ENCODE assay signal across 1 cellular context in the genomic region with DNA sequence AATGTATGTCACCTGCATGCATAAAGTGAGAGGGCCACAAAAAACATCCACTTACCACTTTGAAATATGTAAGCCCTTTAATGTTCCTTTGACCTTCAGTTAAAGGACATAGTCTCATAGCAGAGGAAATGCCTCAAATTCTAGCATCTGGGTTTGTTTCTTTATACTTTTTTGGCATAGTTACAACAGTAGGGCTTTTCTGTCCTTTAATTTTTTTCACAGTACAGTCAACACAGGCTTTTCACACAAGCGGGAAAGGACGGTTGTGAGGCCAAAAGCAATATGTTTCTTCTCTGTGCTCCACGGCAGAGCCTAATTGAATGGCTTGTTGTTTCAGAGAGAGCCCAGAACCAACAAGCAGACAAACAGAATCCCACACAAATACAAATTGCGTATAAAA.
TF ChIP-seq lines count a peak whose summit lies in the region.

No MANE protein-coding gene starts in this region.

TF ChIP-seq in WTC11, 78 proteins besides CTCF, POLR2A, EP300 and RAD21 (continued from another document):
- no peak for TF ChIP-seq ARID4B (CRISPR knock-in tag; IDR thresholded peaks at IDR 0.05; ENCODE audit: borderline replicate concordance)
- TF ChIP-seq PRRX2 (CRISPR knock-in tag; IDR thresholded peaks at IDR 0.05) = no peak
- no peak for TF ChIP-seq CREB1 (CRISPR knock-in tag; IDR thresholded peaks at IDR 0.05)
